In genomic region chr1:30764939-30765582, GRCh38 we compare ENCODE assay signal across 1 cellular context.
TF ChIP-seq lines count a peak whose summit lies in the region.

No MANE protein-coding gene starts in this region.

TF ChIP-seq in HepG2, 621 proteins besides CTCF, POLR2A, EP300 and RAD21 (continued from another document):
- no peak for TF ChIP-seq ETV5 (CRISPR knock-in tag; IDR thresholded peaks at IDR 0.05; ENCODE audit: borderline replicate concordance)
- TF ChIP-seq ZNF138 (CRISPR knock-in tag; IDR thresholded peaks at IDR 0.05; ENCODE audit: low read depth): no peak
TF ChIP-seq in HepG2: peak in this region for 0.
